In the genomic region with DNA sequence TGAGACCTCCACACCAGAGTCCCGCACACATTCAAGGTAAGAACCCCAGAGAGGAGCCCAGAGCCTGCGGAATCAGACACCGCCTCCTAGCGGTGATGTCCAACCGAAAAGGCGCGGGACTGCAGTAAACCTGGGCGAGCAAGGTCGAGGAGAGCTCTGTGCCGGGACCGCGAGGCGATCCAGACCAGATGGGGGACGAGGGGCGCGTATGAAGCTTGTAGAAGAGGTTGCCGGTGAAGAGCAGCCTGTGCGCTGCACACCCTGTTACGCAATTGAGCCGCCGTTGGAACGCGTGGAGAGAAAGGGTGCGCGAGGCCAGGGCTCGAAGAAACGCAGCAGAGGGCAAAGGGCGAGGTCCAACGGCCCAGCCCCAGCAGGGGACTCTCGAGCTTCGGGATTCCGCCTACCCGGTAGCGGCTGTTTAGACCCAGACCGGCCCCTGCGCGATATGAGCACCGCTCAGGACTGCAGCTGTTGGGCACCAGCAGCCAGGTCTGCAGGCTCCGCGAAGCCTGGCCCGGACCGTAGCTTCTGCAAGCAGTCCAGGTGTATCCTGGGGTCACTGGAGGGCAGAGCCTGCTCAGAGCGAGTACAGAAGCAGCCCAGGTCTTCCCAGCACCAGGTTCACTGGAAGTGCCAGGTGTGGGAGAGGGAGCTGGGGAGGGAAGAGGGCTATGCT, we compare ENCODE assay signal across 8 cellular contexts.
DNase-seq lines count a peak whose midpoint lies in the region; ATAC-seq, FAIRE-seq and TF ChIP-seq lines count a peak whose summit lies in the region.

No MANE protein-coding gene starts in this region.

- H3K4me1 ChIP-seq in ES-I3 (ENCODE audit: insufficient read depth, low read length) = no peaks in the 10 kb centered on the region
- peaks cover 4% of the 10 kb centered on the region for H3K4me1 ChIP-seq in right cardiac atrium (ENCODE audit: control insufficient read depth, insufficient read depth, low read length)
- no peaks in the 10 kb centered on the region for H3K4me1 ChIP-seq in smooth muscle cell (ENCODE audit: low read depth)
- H3K4me1 ChIP-seq in SK-N-SH (ENCODE audit: control insufficient read depth in 1 of 2, insufficient read depth in 2 of 2, low read depth in 1 of 2, low read length in 1 of 2) = peaks cover 0 to 35% of the 10 kb centered on the region in 2 experiments; a peak in 2 of 4 replicates

- DNase-seq in activated T-cell treated with anti-CD3 and anti-CD28 coated beads for 48 hours (ENCODE audit: low read depth) (peak; percentile 18), right cardiac atrium (peak; percentile 22 to 69 (median 67)), smooth muscle cell (lab: John Stamatoyannopoulos, UW; ENCODE audit: unreplicated experiment) (no peak), SK-N-SH (no peak), dorsolateral prefrontal cortex (no peak), urothelium cell line (ENCODE audit: low spot score) (no peak)

- H2AFZ ChIP-seq in smooth muscle cell (ENCODE audit: low read depth) (no peak overlapping the region), SK-N-SH (ENCODE audit: low read depth) (no peak overlapping the region)

- TF ChIP-seq RAD21 in SK-N-SH (IDR thresholded peaks at IDR 0.05; ENCODE audit: low read length) = no peak

- no peaks in the 10 kb centered on the region for H3K9me3 ChIP-seq in ES-I3 (ENCODE audit: control insufficient read depth, insufficient read depth, low read length)
- H3K9me3 ChIP-seq in right cardiac atrium (ENCODE audit: control insufficient read depth, low read length) = no peaks in the 10 kb centered on the region
- H3K9me3 ChIP-seq in smooth muscle cell (replicated peaks; ENCODE audit: low read depth) = no peaks in the 10 kb centered on the region
- H3K9me3 ChIP-seq in SK-N-SH = no peaks in the 10 kb centered on the region

- no peaks in the 10 kb centered on the region for H3K9me2 ChIP-seq in SK-N-SH

- TF ChIP-seq CTCF in smooth muscle cell (IDR thresholded peaks at IDR 0.05; ENCODE audit: borderline replicate concordance, insufficient read depth, poor library complexity, severe bottlenecking) (peak; percentile 35), SK-N-SH (IDR thresholded peaks at IDR 0.05) (no peak), dorsolateral prefrontal cortex (IDR thresholded peaks at IDR 0.05 in 54 of 56, conservative IDR thresholded peaks at IDR 0.05 in 2 of 56; ENCODE audit: low read depth in 1 of 56, partially characterized antibody in 56 of 56) (peak in 13 of 56 donors; percentile 10 to 36 (median 18))

- ATAC-seq in right cardiac atrium = peak; percentile 32 to 66
- no peak for ATAC-seq in GM21737 (IDR thresholded peaks at IDR 0.05; ENCODE audit: unreplicated experiment)

- POLR2A ChIA-PET in SK-N-SH (lab: Yijun Ruan, JAX) = no interaction called here

- 22% methylated on average over 43 of the region's 43 CpGs for WGBS in right cardiac atrium
- 14% methylated on average over 42 of the region's 43 CpGs for WGBS in smooth muscle cell (ENCODE audit: low lambda C conversion rate)
- WGBS in SK-N-SH (ENCODE audit: low lambda C conversion rate) = 69% methylated on average over 26 of the region's 43 CpGs

- no peak for FAIRE-seq in urothelium cell line (lab: Jason Lieb, UNC)

- H3K4me3 ChIP-seq in right cardiac atrium (ENCODE audit: low read length) (no peak overlapping the region), smooth muscle cell (peak overlapping the region; percentile 16), SK-N-SH (ENCODE audit: low read depth in 2 of 2, low read length in 1 of 2) (no peak overlapping the region; a peak in 1 of 4 replicates), dorsolateral prefrontal cortex (peak overlapping the region in 10 of 59 donors; percentile 4 to 33 (median 11))

- TF ChIP-seq EP300 in SK-N-SH (IDR thresholded peaks at IDR 0.05; ENCODE audit: borderline replicate concordance in 1 of 2, low read depth in 1 of 2, low read length in 1 of 2) = no peak

- H3K27ac ChIP-seq in right cardiac atrium (ENCODE audit: low read length) (no peak overlapping the region), smooth muscle cell (ENCODE audit: low read depth) (no peak overlapping the region), SK-N-SH (ENCODE audit: low read depth in 2 of 2, low read length in 1 of 2) (peak overlapping the region in 1 of 2 experiments; percentile 98; a peak in 2 of 4 replicates), dorsolateral prefrontal cortex (no peak overlapping the region)

- peak overlapping the region; percentile 48 for H3K4me2 ChIP-seq in smooth muscle cell
- no peak overlapping the region for H3K4me2 ChIP-seq in SK-N-SH

- intact Hi-C loops in right cardiac atrium (cut with DNase I) (no loop called here), dorsolateral prefrontal cortex (cut with DNase I) (no loop called here)

- H3K79me2 ChIP-seq in smooth muscle cell (ENCODE audit: low read depth) (no peaks in the 10 kb centered on the region), SK-N-SH (ENCODE audit: insufficient read depth) (no peaks in the 10 kb centered on the region)

- peak overlapping the region; percentile 50; the same call in 1 of the 2 replicates for H3K9ac ChIP-seq in ES-I3 (ENCODE audit: low read depth, low read length)
- no peak overlapping the region for H3K9ac ChIP-seq in smooth muscle cell (ENCODE audit: low read depth)
- H3K9ac ChIP-seq in SK-N-SH = no peak overlapping the region

- H3K27me3 ChIP-seq in right cardiac atrium (ENCODE audit: control insufficient read depth, insufficient read depth) (no peaks in the 10 kb centered on the region), smooth muscle cell (ENCODE audit: low read depth) (peaks cover 30% of the 10 kb centered on the region), SK-N-SH (ENCODE audit: insufficient read depth) (no peaks in the 10 kb centered on the region), dorsolateral prefrontal cortex (peaks cover 0 to 48% (median 23%) of the 10 kb centered on the region in 45 donors)

- H4K20me1 ChIP-seq in smooth muscle cell (ENCODE audit: low read depth) (no peaks in the 10 kb centered on the region), SK-N-SH (ENCODE audit: insufficient read depth) (no peaks in the 10 kb centered on the region)

- no peaks in the 10 kb centered on the region for H3K36me3 ChIP-seq in ES-I3 (ENCODE audit: insufficient read depth, low read length)
- no peaks in the 10 kb centered on the region for H3K36me3 ChIP-seq in smooth muscle cell (ENCODE audit: low read depth)
- no peaks in the 10 kb centered on the region for H3K36me3 ChIP-seq in SK-N-SH (replicated peaks in 1 of 2; ENCODE audit: control insufficient read depth in 1 of 2, insufficient read depth in 2 of 2, low read length in 1 of 2)

- H3F3A ChIP-seq in smooth muscle cell (ENCODE audit: low read depth) = no peaks in the 10 kb centered on the region
- no peaks in the 10 kb centered on the region for H3F3A ChIP-seq in SK-N-SH (replicated peaks; ENCODE audit: insufficient read depth)

- CTCF ChIA-PET in SK-N-SH (lab: Yijun Ruan, JAX) = interaction anchor here (0.7 to 1.9 kb wide), 18 partner anchors 12 to 296 kb away, joined by 3 to 12 read pairs (median 4); partner anchors contain the start of genes LGI4 and ZNF30

TF ChIP-seq in SK-N-SH, 30 proteins besides CTCF, POLR2A, EP300 and RAD21:
- no peak for TF ChIP-seq GATA2 (CRISPR knock-in tag; IDR thresholded peaks at IDR 0.05)
- no peak for TF ChIP-seq RFX5 (IDR thresholded peaks at IDR 0.05; ENCODE audit: low read length)
- TF ChIP-seq JUND (IDR thresholded peaks at IDR 0.05) = no peak
- TF ChIP-seq NRF1 (IDR thresholded peaks at IDR 0.05; ENCODE audit: low read depth, low read length) = no peak
- no peak for TF ChIP-seq ZBTB33 (IDR thresholded peaks at IDR 0.05; ENCODE audit: borderline replicate concordance, low read depth)
- TF ChIP-seq TAF1 (IDR thresholded peaks at IDR 0.05; ENCODE audit: borderline replicate concordance, low read depth, low read length) = no peak
- TF ChIP-seq TEAD4 (IDR thresholded peaks at IDR 0.05; ENCODE audit: borderline replicate concordance, insufficient read depth) = no peak
- no peak for TF ChIP-seq FOXJ3 (CRISPR knock-in tag; IDR thresholded peaks at IDR 0.05)

Comparison
In these comparisons a context has a peak if more than half of its experiments do, and no peak if none do; other contexts are left out.
1. DNase-seq: peak in activated T-cell treated with anti-CD3 and anti-CD28 coated beads for 48 hours (single experiment) and right cardiac atrium (3 of 3); none in smooth muscle cell (single experiment), SK-N-SH (single experiment), dorsolateral prefrontal cortex (0 of 10) and urothelium cell line (single experiment).